22 cellular contexts compared by ENCODE assay signal in genomic region chr1:43965316-43965715, GRCh38.
"Had no signal": no experiment of that assay in that cellular context is flagged by ENCODE, and none has a peak within 500 bp of the region (broad histone marks: within the 10 kb centered on the region; RNA-seq: fewer than 3 reads in every experiment).

No MANE protein-coding gene starts in this region.

- H3K4me3 ChIP-seq: coronary artery, esophagus squamous epithelium, gastrocnemius medialis, heart right ventricle, left lung, lower lobe of right lung, mucosa of descending colon had no signal

- DNase-seq: effector CD4-positive, alpha-beta T cell; effector memory CD4-positive, alpha-beta T cell; erythroblast; esophagus squamous epithelium; foreskin fibroblast; foreskin melanocyte; gastrocnemius medialis; glutamatergic neuron; heart right ventricle; hippocampal formation; left cardiac atrium; left lung; left ventricle myocardium superior; mesenchymal stem cell; mucosa of descending colon had no signal

- H3K9me3 ChIP-seq: esophagus squamous epithelium, gastrocnemius medialis, heart right ventricle, left lung, lower lobe of right lung, mucosa of descending colon had no signal

- FAIRE-seq: colon, endometrium, islet of Langerhans, keratinocyte had no signal

- H3K27me3 ChIP-seq: esophagus squamous epithelium, gastrocnemius medialis, heart right ventricle, left lung had no signal

- H3K27ac ChIP-seq: coronary artery, epithelial cell of prostate, esophagus squamous epithelium, heart right ventricle, left lung, lower lobe of right lung had no signal
